In the genomic region with DNA sequence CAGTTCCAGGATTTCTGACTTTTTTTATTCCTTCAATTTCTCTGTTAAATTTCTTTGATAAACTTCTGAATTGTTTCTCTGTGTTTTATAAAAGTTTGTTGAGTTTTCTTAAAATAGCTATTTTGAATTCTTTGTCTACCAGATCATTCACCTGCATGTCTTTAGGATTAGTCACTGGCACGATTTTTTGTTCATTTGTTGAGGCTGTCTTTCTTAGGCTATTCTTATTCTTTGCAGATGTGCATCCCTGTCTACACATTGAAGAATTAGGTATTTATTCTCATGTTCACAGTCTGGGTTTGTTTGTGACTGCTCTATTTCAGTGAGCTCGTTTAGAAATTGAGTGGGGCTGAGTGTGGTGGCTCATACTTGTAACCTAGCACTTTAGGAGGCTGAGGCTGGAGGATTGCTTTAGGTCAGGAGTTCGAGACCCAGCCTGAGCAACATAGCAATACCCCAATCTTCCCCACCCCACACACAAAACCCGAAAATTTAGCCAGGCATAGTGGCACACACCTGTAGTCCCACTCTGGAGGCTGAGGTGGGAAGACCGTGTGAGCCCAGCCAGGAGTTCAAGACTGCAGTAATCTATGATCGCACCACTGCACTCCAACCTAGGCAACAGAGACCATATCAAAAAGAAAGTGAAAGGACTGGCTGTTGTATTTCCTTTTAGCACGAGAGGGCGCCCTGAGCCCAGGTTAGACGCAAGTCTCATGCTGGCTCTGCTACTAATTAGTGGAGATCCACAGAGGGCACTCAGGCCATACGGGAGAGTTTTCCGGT, we compare ENCODE assay signal across 8 cellular contexts. TPM values are rescaled to one million over a fixed set of nuclear protein-coding genes. Genes with fewer than 3 reads are reported as not detected.
DNase-seq lines count a peak whose midpoint lies in the region; ATAC-seq and TF ChIP-seq lines count a peak whose summit lies in the region.

No MANE protein-coding gene starts in this region.

- DNase-seq in AG09319 (ENCODE audit: extremely low read depth, low read depth) (peak; percentile 18), NCI-H345 (lab: John Stamatoyannopoulos, UW) (peak; percentile 79), dedifferentiated amniotic fluid mesenchymal stem cell (ENCODE audit: extremely low spot score) (peak; percentile 71), lung microvascular endothelial cell (ENCODE audit: low read depth in 2 of 2) (peak; percentile 63 to 77)
- peak; percentile 85 for DNase-seq in activated CD4-positive, alpha-beta T cell treated with anti-CD3 and anti-CD28 coated beads for 36 hours
- DNase-seq in stimulated activated CD8-positive, alpha-beta memory T cell treated with anti-CD3 and anti-CD28 coated beads, Interleukin-12 subunit alpha, Interleukin-12 subunit beta, amount 100 ng/mL, for 1 hour (ENCODE audit: low read depth): peak; percentile 56

- H3K4me3 Mint-ChIP-seq in activated CD4-positive, alpha-beta T cell treated with anti-CD3 and anti-CD28 coated beads for 36 hours: peak overlapping the region; percentile 67

- TF ChIP-seq CTCF in AG09319 (IDR thresholded peaks at IDR 0.05; ENCODE audit: low read depth, low read length): peak; percentile 59

- H3K9me3 Mint-ChIP-seq in activated CD4-positive, alpha-beta T cell treated with anti-CD3 and anti-CD28 coated beads for 36 hours (ENCODE audit: low read depth): no peaks in the 10 kb centered on the region

- no peaks in the 10 kb centered on the region for H3K36me3 Mint-ChIP-seq in activated CD4-positive, alpha-beta T cell treated with anti-CD3 and anti-CD28 coated beads for 36 hours (ENCODE audit: low read depth)

- intact Hi-C loops in activated CD4-positive, alpha-beta T cell treated with anti-CD3 and anti-CD28 coated beads for 36 hours (cut with DNase I, micrococcal nuclease): loop anchor here (1.0 to 10.0 kb wide), 8 partner anchors 47 to 844 kb away; partner anchors contain the start of genes BRCC3 (in 2 of the 2), CMC4 (in 2 of the 2), MTCP1 (in 2 of the 2) and FUNDC2 (in 1 of the 2)

- POLR2A ChIA-PET in activated CD4-positive, alpha-beta T cell treated with anti-CD3 and anti-CD28 coated beads for 36 hours (lab: Charles Lee): no interaction called here

- H3K4me1 Mint-ChIP-seq in activated CD4-positive, alpha-beta T cell treated with anti-CD3 and anti-CD28 coated beads for 36 hours: peaks cover 4% of the 10 kb centered on the region

- peak; percentile 100 for ATAC-seq in GM18861 (IDR thresholded peaks at IDR 0.05; ENCODE audit: unreplicated experiment)
- peak; percentile 97 for ATAC-seq in HG03135 (IDR thresholded peaks at IDR 0.05; ENCODE audit: unreplicated experiment)
- ATAC-seq in activated CD4-positive, alpha-beta T cell treated with anti-CD3 and anti-CD28 coated beads for 36 hours: peak; percentile 100

- H3K27ac Mint-ChIP-seq in activated CD4-positive, alpha-beta T cell treated with anti-CD3 and anti-CD28 coated beads for 36 hours: peak overlapping the region; percentile 77

- H3K27me3 Mint-ChIP-seq in activated CD4-positive, alpha-beta T cell treated with anti-CD3 and anti-CD28 coated beads for 36 hours: no peaks in the 10 kb centered on the region

- CTCF ChIA-PET in activated CD4-positive, alpha-beta T cell treated with anti-CD3 and anti-CD28 coated beads for 36 hours (lab: Charles Lee): interaction anchor here (0.7 to 1.6 kb wide), 7 partner anchors 8 to 631 kb away, joined by 3 to 9 read pairs (median 4); no protein-coding TSS in a partner anchor

RNA-seq across cellular contexts. Expression of gene F8, which starts 42.0 kb away (rescaled TPM):
- total RNA-seq in activated CD4-positive, alpha-beta T cell treated with anti-CD3 and anti-CD28 coated beads for 36 hours: 1 to 10 TPM; 5.4 to 6.3 TPM
- total RNA-seq in lung microvascular endothelial cell: 3.7 and 20.8 TPM in 2 replicates

RNA-seq across cellular contexts. Expression of gene FUNDC2, which starts 46.1 kb away (rescaled TPM):
- total RNA-seq in activated CD4-positive, alpha-beta T cell treated with anti-CD3 and anti-CD28 coated beads for 36 hours: 10 to 100 TPM; 83.7 to 86.9 TPM
- total RNA-seq in lung microvascular endothelial cell: 27.5 and 57.7 TPM in 2 replicates

Comparison
In these comparisons a context has a peak if more than half of its experiments do, and no peak if none do; other contexts are left out.
1. Peak in every context shown above with its lines: DNase-seq and ATAC-seq.
2. DNase-seq: peak in every context shown above with its lines; median percentile 85 in activated CD4-positive, alpha-beta T cell treated with anti-CD3 and anti-CD28 coated beads for 36 hours; 79 in NCI-H345; 71 in dedifferentiated amniotic fluid mesenchymal stem cell; 70 in lung microvascular endothelial cell; 56 in stimulated activated CD8-positive, alpha-beta memory T cell treated with anti-CD3 and anti-CD28 coated beads, Interleukin-12 subunit alpha, Interleukin-12 subunit beta, amount 100 ng/mL, for 1 hour; 18 in AG09319.